15 cellular contexts compared by ENCODE assay signal in genomic region chr9:133210202-133210532, GRCh38. TPM values are rescaled to one million over a fixed set of nuclear protein-coding genes. Genes with fewer than 3 reads are reported as not detected.
"Had no signal": no experiment of that assay in that cellular context is flagged by ENCODE, and none has a peak within 500 bp of the region (broad histone marks: within the 10 kb centered on the region; RNA-seq: fewer than 3 reads in every experiment).

No MANE protein-coding gene starts in this region.

- DNase-seq: activated CD4-positive, alpha-beta T cell treated with anti-CD3 and anti-CD28 coated beads for 48 hours; activated CD8-positive, alpha-beta T cell treated with anti-CD3 and anti-CD28 coated beads, Interleukin-2, amount 10 ng/mL, durations not matched to agents 7 days and 5 days; activated naive CD4-positive, alpha-beta T cell treated with anti-CD3 and anti-CD28 coated beads, Interleukin-2, amount 10 ng/mL, durations not matched to agents 7 days and 5 days; activated T-cell treated with anti-CD3 and anti-CD28 coated beads for 4 hours; caudate nucleus; mucosa of descending colon; stimulated activated CD4-positive, alpha-beta T cell treated with anti-CD3 and anti-CD28 coated beads, Interleukin-1b, Interleukin-23, amount 100 ng/mL, for 48 hours had no signal

- ATAC-seq: activated CD8-positive, alpha-beta T cell treated with anti-CD3 and anti-CD28 coated beads, Interleukin-2, amount 10 ng/mL, durations not matched to agents 7 days and 5 days; left lobe of liver; mucosa of descending colon; naive thymus-derived CD4-positive, alpha-beta T cell; WTC11 had no signal

- H3K27ac ChIP-seq: pancreas had no signal

- H3K36me3 ChIP-seq: pancreas had no signal

- H3K27me3 ChIP-seq: pancreas had no signal

- H3K4me3 ChIP-seq: mucosa of descending colon, pancreas had no signal

- H3K9me3 ChIP-seq: mucosa of descending colon, pancreas had no signal

- H3K4me1 ChIP-seq: pancreas had no signal

RNA-seq across cellular contexts. Expression of gene OBP2B, which starts 1.1 kb away (rescaled TPM):
- total RNA-seq: activated CD8-positive, alpha-beta T cell treated with anti-CD3 and anti-CD28 coated beads, Interleukin-2, amount 10 ng/mL, durations not matched to agents 7 days and 5 days; activated T-helper 2 cell treated with anti-CD3 and anti-CD28 coated beads, Interferon-gamma antibody, Interleukin-2, Interleukin-4, amounts not matched to agents 10 μg/mL and 5 μg/mL and 100 μg/mL, durations not matched to agents 14 hours and 24 hours and 36 hours; left lobe of liver; lung microvascular endothelial cell; mucosa of descending colon; naive thymus-derived CD4-positive, alpha-beta T cell; pancreas; T-helper 2 cell treated with Interferon-gamma antibody and Interleukin-4, amounts not matched to agents 100 ng/mL and 5 ng/mL, for 36 hours; WTC11 had no signal
- polyA plus RNA-seq: esophagus; naive thymus-derived CD4-positive, alpha-beta T cell; pancreas had no signal
